ENCODE assay signal across 25 cellular contexts in the genomic region with DNA sequence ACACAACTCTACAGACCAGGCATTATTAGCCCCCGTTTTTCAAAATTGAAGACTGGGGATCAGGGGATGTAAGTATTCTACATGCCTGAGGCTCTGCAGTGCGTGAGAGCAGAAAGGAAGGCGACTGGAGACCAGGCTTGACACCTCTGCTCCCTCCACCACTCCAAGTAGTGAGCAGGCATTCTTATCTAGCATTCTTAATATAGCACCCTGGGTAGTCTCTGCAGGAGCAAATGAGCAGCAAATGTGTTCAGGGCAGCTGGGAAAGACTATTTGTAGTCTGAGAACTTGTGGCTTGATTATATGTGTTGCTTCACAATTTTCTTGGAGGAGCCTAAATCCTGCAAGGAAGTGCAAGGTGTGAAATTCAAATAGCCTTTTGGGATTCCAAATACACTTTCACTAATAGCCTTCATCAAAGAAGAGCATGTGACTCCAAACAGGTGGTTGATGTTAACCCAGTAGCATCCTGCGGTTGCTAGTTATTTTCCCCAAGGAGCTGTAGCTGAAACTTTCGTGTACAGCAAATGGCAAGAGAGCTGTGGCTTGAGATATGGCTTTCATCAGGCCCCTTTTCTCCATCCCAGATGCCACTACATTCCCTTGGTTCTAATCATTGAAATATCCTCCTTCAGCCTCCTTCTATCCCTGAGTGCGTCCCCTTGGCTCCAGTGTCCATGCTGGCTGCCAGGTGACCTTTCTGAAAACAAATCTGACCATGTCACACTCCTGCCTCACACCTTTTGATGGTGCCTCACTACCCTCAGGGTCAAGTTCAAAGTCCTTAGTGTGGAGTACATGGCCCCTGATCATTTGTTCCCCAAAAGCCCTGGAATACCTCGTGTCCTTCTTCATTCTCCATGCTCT.
DNase-seq lines count a peak whose midpoint lies in the region; ATAC-seq, FAIRE-seq and TF ChIP-seq lines count a peak whose summit lies in the region.
"Had no signal": no experiment of that assay in that cellular context is flagged by ENCODE, and none has a peak within 500 bp of the region (broad histone marks: within the 10 kb centered on the region; RNA-seq: fewer than 3 reads in every experiment).

No MANE protein-coding gene starts in this region.

- H3K23ac ChIP-seq in H1 (ENCODE audit: insufficient read length) = no peak overlapping the region

- no peak overlapping the region for H3K14ac ChIP-seq in H1 (ENCODE audit: insufficient read length)

- peak; percentile 68 for ATAC-seq in left lobe of liver
- no peak for ATAC-seq in GM21825 (IDR thresholded peaks at IDR 0.05; ENCODE audit: unreplicated experiment)
- ATAC-seq: activated CD8-positive, alpha-beta T cell treated with anti-CD3 and anti-CD28 coated beads, Interleukin-2, amount 10 ng/mL, durations not matched to agents 7 days and 5 days; activated naive CD4-positive, alpha-beta T cell treated with anti-CD3 and anti-CD28 coated beads, Interleukin-2, amount 50 U/mL, for 72 hours; K562 had no signal

- H3K9ac ChIP-seq in H1 (replicated peaks in 1 of 4; ENCODE audit: extremely low read depth in 1 of 4, low read depth in 3 of 4, low read length in 3 of 4) = no peak overlapping the region

- no peak for TF ChIP-seq EP300 in H1 (IDR thresholded peaks at IDR 0.05; ENCODE audit: borderline replicate concordance in 1 of 2, low read depth in 2 of 2, low read length in 2 of 2)

- no peak overlapping the region for H2AFZ ChIP-seq in H1 (ENCODE audit: low read length)

- no peaks in the 10 kb centered on the region for H3K79me2 ChIP-seq in H1 (ENCODE audit: control insufficient read depth in 1 of 2, insufficient read depth in 2 of 2, low read length in 2 of 2)

- H3K36me3 ChIP-seq in SJCRH30 (no peaks in the 10 kb centered on the region), H1 (ENCODE audit: control insufficient read depth in 2 of 4, insufficient read depth in 4 of 4, low read length in 3 of 4) (no peaks in the 10 kb centered on the region)
- H3K36me3 ChIP-seq: esophagus squamous epithelium, sigmoid colon, stomach, uterus had no signal

- CTCF ChIA-PET in H1 (lab: Charles Lee; ENCODE audit: partially characterized antibody) = interaction anchor here (0.9 to 5.0 kb wide), 7 partner anchors 10 to 99 kb away, joined by 3 to 29 read pairs (median 4); no protein-coding TSS in a partner anchor

- H3K27ac ChIP-seq in SJCRH30 (no peak overlapping the region; the same call in 1 of the 2 replicates), H1 (ENCODE audit: low read depth, low read length) (no peak overlapping the region)
- H3K27ac ChIP-seq: stomach had no signal

- H2BK120ac ChIP-seq in H1 (replicated peaks; ENCODE audit: low read depth, low read length) = no peak overlapping the region

- WGBS in H1 (ENCODE audit: extremely low coverage in 1 of 2, insufficient coverage in 1 of 2, insufficient read length in 1 of 2, insufficient replicate concordance in 2 of 2, low coverage in 1 of 2, low lambda C conversion rate in 2 of 2, missing lambda C conversion rate in 1 of 2), 2 experiments = 81% methylated on average over 7 of the region's 7 CpGs; no CpG with 5 or more reads in 1 of the 2 experiments

- H4K5ac ChIP-seq in H1 (ENCODE audit: insufficient read length, low read depth, low read length) = no peak overlapping the region

- no peak for TF ChIP-seq RAD21 in H1 (IDR thresholded peaks at IDR 0.05 in 1 of 2, conservative IDR thresholded peaks at IDR 0.05 in 1 of 2; ENCODE audit: low read depth in 2 of 2, low read length in 2 of 2)

- no peaks in the 10 kb centered on the region for H3K9me3 ChIP-seq in SJCRH30 (replicated peaks)
- H3K9me3 ChIP-seq in H1 (ENCODE audit: insufficient read depth in 2 of 2, low read depth in 1 of 2, low read length in 1 of 2) = no peaks in the 10 kb centered on the region
- H3K9me3 ChIP-seq: esophagus squamous epithelium, sigmoid colon, stomach, uterus had no signal

- no peak overlapping the region for H3K4me2 ChIP-seq in H1 (ENCODE audit: insufficient read depth in 1 of 2, low read depth in 2 of 2, low read length in 2 of 2)

- H3K18ac ChIP-seq in H1 (ENCODE audit: extremely low read depth, low read length) = no peak overlapping the region

- 0 out of 2 replicates have a peak, but pooled peaks cover 2% of the 10 kb centered on the region for H3K23me2 ChIP-seq in H1 (ENCODE audit: low read depth, low read length)

- H2BK12ac ChIP-seq in H1 (ENCODE audit: low read depth, low read length) = no peak overlapping the region

- DNase-seq in SJCRH30 = peak; percentile 32 to 65
- DNase-seq in H1 (ENCODE audit: low read depth in 1 of 2, low spot score in 2 of 2) = no peak
- peak; percentile 60 for DNase-seq in left lobe of liver (ENCODE audit: low spot score)
- peak; percentile 55 for DNase-seq in superior temporal gyrus (ENCODE audit: extremely low spot score)
- DNase-seq in NCI-H2107 treated with DMSO at 0.1 percent for 48 hours (lab: John Stamatoyannopoulos, UW; ENCODE audit: unreplicated experiment) = no peak
- DNase-seq in GM13977 (ENCODE audit: low spot score) = no peak
- DNase-seq: activated CD8-positive, alpha-beta T cell treated with anti-CD3 and anti-CD28 coated beads, Interleukin-2, amount 10 ng/mL, durations not matched to agents 7 days and 5 days; activated T-cell treated with anti-CD3 and anti-CD28 coated beads, Interleukin-2, amount 50 U/mL, for 48 hours; COR-L47; EL; esophagus squamous epithelium; glutamatergic neuron; HCEC 1CT; midbrain; NCI-H2107; OCI-M1; SIG-M5; sigmoid colon; stimulated activated CD4-positive, alpha-beta T cell treated with anti-CD3 and anti-CD28 coated beads, Interleukin-1b, Interleukin-23, amount 100 ng/mL, for 48 hours; stomach; T-helper 2 cell; uterus had no signal

- H3K4me1 ChIP-seq in SJCRH30 (peaks cover 52% of the 10 kb centered on the region), H1 (replicated peaks in 1 of 4; ENCODE audit: control insufficient read depth in 3 of 4, insufficient read depth in 4 of 4, low read length in 3 of 4) (peaks cover 0 to 4% (median 0%) of the 10 kb centered on the region in 4 experiments; a peak in 1 of 7 replicates)

- no peak for TF ChIP-seq POLR2A in H1 (IDR thresholded peaks at IDR 0.05; ENCODE audit: control extremely low read depth in 1 of 2, low read depth in 2 of 2, low read length in 2 of 2)

- 0 out of 2 replicates have a peak overlapping the region, but pooled peaks have one; percentile 29 for H2BK15ac ChIP-seq in H1 (ENCODE audit: low read length)

- no peaks in the 10 kb centered on the region for H4K20me1 ChIP-seq in H1 (replicated peaks in 1 of 2; ENCODE audit: control insufficient read depth in 1 of 2, insufficient read depth in 2 of 2, low read length in 2 of 2)

- H2BK5ac ChIP-seq in H1 (ENCODE audit: low read depth, low read length) = no peak overlapping the region

- in situ Hi-C loops in GM13977 (cut with MboI; ENCODE audit: low pct_unique_long_range_greater_than_20kb, low sequenced_read_pairs, unreplicated experiment) = no loop called here

- no peak overlapping the region for H4K8ac ChIP-seq in H1 (ENCODE audit: extremely low read depth, insufficient read depth, low read length)

- H3K56ac ChIP-seq in H1 (replicated peaks; ENCODE audit: insufficient read length, low read depth, low read length) = no peak overlapping the region

- H3K4ac ChIP-seq in H1 (replicated peaks; ENCODE audit: insufficient read length, low read depth, low read length) = no peak overlapping the region

- no peak overlapping the region for H4K91ac ChIP-seq in H1 (replicated peaks; ENCODE audit: insufficient read length, low read length)

- no peaks in the 10 kb centered on the region for H3K27me3 ChIP-seq in SJCRH30
- H3K27me3 ChIP-seq in H1 (replicated peaks in 1 of 4; ENCODE audit: control insufficient read depth in 3 of 4, extremely low read depth in 1 of 4, insufficient read depth in 3 of 4, low read length in 3 of 4) = no peaks in the 10 kb centered on the region
- H3K27me3 ChIP-seq: sigmoid colon, uterus had no signal

- no peaks in the 10 kb centered on the region for H3K79me1 ChIP-seq in H1 (ENCODE audit: low read depth, low read length)

- POLR2A ChIA-PET in H1 (lab: Charles Lee; ENCODE audit: partially characterized antibody) = interaction anchor here (0.7 kb wide), 1 partner anchor 10 kb away, joined by 3 read pairs; no protein-coding TSS in a partner anchor

- no peak for FAIRE-seq in H1 (lab: Jason Lieb, UNC)
- FAIRE-seq: K562 had no signal

- TF ChIP-seq CTCF in H1 (IDR thresholded peaks at IDR 0.05; ENCODE audit: control extremely low read depth in 1 of 3, insufficient read depth in 1 of 3, low read depth in 1 of 3, low read length in 3 of 3) (no peak), GM13977 (IDR thresholded peaks at IDR 0.05; ENCODE audit: extremely low read depth, insufficient read depth, missing control alignments) (no peak)

- H2BK20ac ChIP-seq in H1 (ENCODE audit: low read length) = no peak overlapping the region

- no peak overlapping the region for H2AK5ac ChIP-seq in H1 (ENCODE audit: low read depth, low read length)

- H3K4me3 ChIP-seq in SJCRH30 (no peak overlapping the region), H1 (ENCODE audit: extremely low read depth in 1 of 4, insufficient read depth in 2 of 4, low read depth in 3 of 4, low read length in 4 of 4) (no peak overlapping the region)
- H3K4me3 ChIP-seq: esophagus squamous epithelium, K562, stomach, uterus had no signal

TF ChIP-seq in H1, 55 proteins besides CTCF, POLR2A, EP300 and RAD21:
- TF ChIP-seq TEAD4 (IDR thresholded peaks at IDR 0.05; ENCODE audit: low read depth, low read length) = no peak
- no peak for TF ChIP-seq NANOG (IDR thresholded peaks at IDR 0.05; ENCODE audit: insufficient read depth, low read depth, low read length, poor library complexity, severe bottlenecking)

Comparison
In these comparisons a context has a peak if more than half of its experiments do, and no peak if none do; other contexts are left out.
1. DNase-seq: peak in SJCRH30 (2 of 2), left lobe of liver (single experiment) and superior temporal gyrus (single experiment); none in H1 (0 of 2), NCI-H2107 treated with DMSO at 0.1 percent for 48 hours (single experiment) and GM13977 (single experiment).